14 cellular contexts compared by ENCODE assay signal in the genomic region with DNA sequence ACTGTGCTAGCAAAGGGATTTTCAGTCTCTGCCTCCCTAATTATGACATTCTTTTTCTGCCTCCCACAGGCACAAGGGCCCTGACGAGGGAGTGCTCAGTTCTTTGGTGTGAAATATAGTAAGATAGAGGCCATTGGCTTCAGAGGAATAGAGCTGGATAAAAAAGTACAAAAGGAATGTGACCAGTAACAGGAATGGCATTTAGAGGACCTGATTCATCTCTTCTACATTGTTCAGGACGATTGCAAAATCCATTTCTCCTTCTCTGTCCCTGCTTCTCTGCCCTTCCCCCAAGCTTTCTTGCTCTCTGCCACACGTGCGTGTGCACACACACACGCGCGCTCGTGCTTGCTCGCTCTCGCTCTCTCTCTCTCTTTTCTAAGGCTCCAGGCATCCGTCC.
A peak's percentile ranks its signal among the peaks of the same experiment; 100 is the strongest.
DNase-seq lines count a peak whose midpoint lies in the region; ATAC-seq, FAIRE-seq and TF ChIP-seq lines count a peak whose summit lies in the region.
"Had no signal": no experiment of that assay in that cellular context is flagged by ENCODE, and none has a peak within 500 bp of the region (broad histone marks: within the 10 kb centered on the region; RNA-seq: fewer than 3 reads in every experiment).

No MANE protein-coding gene starts in this region.

- no peaks in the 10 kb centered on the region for H3K27me3 Mint-ChIP-seq in activated CD8-positive, alpha-beta memory T cell treated with anti-CD3 and anti-CD28 coated beads, Interleukin-2, amount 10 ng/mL, durations not matched to agents 7 days and 5 days
- H3K27me3 Mint-ChIP-seq: IgD-negative memory B cell had no signal

- H3K4me3 ChIP-seq in fibroblast of pulmonary artery (replicated peaks; ENCODE audit: low read depth, low read length) (no peak overlapping the region), skeletal muscle satellite cell (ENCODE audit: low read length) (no peak overlapping the region), HAP-1 (no peak overlapping the region), kidney (ENCODE audit: low read length in 2 of 2) (no peak overlapping the region)
- H3K4me3 ChIP-seq: pancreas had no signal

- H3K36me3 Mint-ChIP-seq in activated CD8-positive, alpha-beta memory T cell treated with anti-CD3 and anti-CD28 coated beads, Interleukin-2, amount 10 ng/mL, durations not matched to agents 7 days and 5 days: peaks cover 5% of the 10 kb centered on the region

- no peaks in the 10 kb centered on the region for H3K9me3 ChIP-seq in skeletal muscle satellite cell (replicated peaks; ENCODE audit: low read length)
- H3K9me3 ChIP-seq in HAP-1: no peaks in the 10 kb centered on the region
- no peaks in the 10 kb centered on the region for H3K9me3 ChIP-seq in kidney (ENCODE audit: control insufficient read depth in 1 of 2, low read length in 2 of 2)
- H3K9me3 ChIP-seq: pancreas had no signal

- H3K27ac Mint-ChIP-seq in activated CD8-positive, alpha-beta memory T cell treated with anti-CD3 and anti-CD28 coated beads, Interleukin-2, amount 10 ng/mL, durations not matched to agents 7 days and 5 days: no peak overlapping the region
- H3K27ac Mint-ChIP-seq: IgD-negative memory B cell had no signal

- in situ Hi-C loops in HAP-1 (cut with MboI; ENCODE audit: low sequenced_read_pairs): no loop called here

- no peak for ATAC-seq in activated CD8-positive, alpha-beta memory T cell treated with anti-CD3 and anti-CD28 coated beads, Interleukin-2, amount 10 ng/mL, durations not matched to agents 7 days and 5 days
- ATAC-seq in GM21360 (IDR thresholded peaks at IDR 0.05; ENCODE audit: unreplicated experiment): no peak

- no peaks in the 10 kb centered on the region for H3K27me3 ChIP-seq in skeletal muscle satellite cell (ENCODE audit: control insufficient read depth, insufficient read depth, low read length)
- no peaks in the 10 kb centered on the region for H3K27me3 ChIP-seq in HAP-1 (ENCODE audit: low read depth)
- H3K27me3 ChIP-seq: pancreas had no signal

- no peak for TF ChIP-seq CTCF in fibroblast of pulmonary artery (IDR thresholded peaks at IDR 0.05; ENCODE audit: low read length, missing control alignments)
- TF ChIP-seq CTCF in kidney (IDR thresholded peaks at IDR 0.05; ENCODE audit: borderline replicate concordance, extremely low read depth, insufficient read depth): no peak

- intact Hi-C loops in kidney (cut with DNase I): no loop called here

- H3K9me3 Mint-ChIP-seq in activated CD8-positive, alpha-beta memory T cell treated with anti-CD3 and anti-CD28 coated beads, Interleukin-2, amount 10 ng/mL, durations not matched to agents 7 days and 5 days (ENCODE audit: low read depth): no peaks in the 10 kb centered on the region

- peak; percentile 47 for DNase-seq in H54 (ENCODE audit: insufficient read length, low spot score)
- peak; percentile 73 to 90 for DNase-seq in SW 1271 (lab: John Stamatoyannopoulos, UW)
- peak; percentile 97 for DNase-seq in fibroblast of pulmonary artery (ENCODE audit: low read depth)
- DNase-seq in HAP-1 (ENCODE audit: low spot score in 2 of 2): no peak
- no peak for DNase-seq in kidney
- DNase-seq in activated CD8-positive, alpha-beta memory T cell treated with anti-CD3 and anti-CD28 coated beads, Interleukin-2, amount 10 ng/mL, durations not matched to agents 7 days and 5 days: no peak
- DNase-seq: activated T-cell treated with anti-CD3 and anti-CD28 coated beads, Interleukin-2, amount 50 U/mL, for 48 hours; pancreas; T1000 had no signal

- CTCF ChIA-PET in activated CD8-positive, alpha-beta memory T cell treated with anti-CD3 and anti-CD28 coated beads, Interleukin-2, amount 10 ng/mL, durations not matched to agents 7 days and 5 days (lab: Charles Lee): no interaction called here

- H3K4me2 ChIP-seq in skeletal muscle satellite cell (ENCODE audit: low read length): peak overlapping the region; percentile 61

- H3K4me1 ChIP-seq in skeletal muscle satellite cell (ENCODE audit: control insufficient read depth, insufficient read depth, low read length): peaks cover 11% of the 10 kb centered on the region
- H3K4me1 ChIP-seq in HAP-1: no peaks in the 10 kb centered on the region
- H3K4me1 ChIP-seq in kidney (ENCODE audit: control insufficient read depth in 1 of 2, insufficient read depth in 1 of 2, low read depth in 1 of 2, low read length in 2 of 2): no peaks in the 10 kb centered on the region
- H3K4me1 ChIP-seq: pancreas had no signal

- H3K27ac ChIP-seq in kidney (ENCODE audit: low read depth in 2 of 2, low read length in 2 of 2): no peak overlapping the region
- H3K27ac ChIP-seq: pancreas had no signal

- no peak for FAIRE-seq in H54 (lab: Jason Lieb, UNC)
- FAIRE-seq in kidney (lab: Jason Lieb, UNC): no peak
- FAIRE-seq: G401.6, GM19239, pancreas had no signal

- H3K9ac ChIP-seq in skeletal muscle satellite cell (ENCODE audit: low read depth, low read length) (peak overlapping the region; percentile 72), kidney (ENCODE audit: low read length in 2 of 2) (no peak overlapping the region)

- no peaks in the 10 kb centered on the region for H3K36me3 ChIP-seq in skeletal muscle satellite cell (ENCODE audit: insufficient read depth, low read length)
- H3K36me3 ChIP-seq in HAP-1 (replicated peaks): no peaks in the 10 kb centered on the region
- no peaks in the 10 kb centered on the region for H3K36me3 ChIP-seq in kidney (ENCODE audit: control insufficient read depth in 1 of 2, insufficient read depth in 2 of 2, low read length in 2 of 2)
- H3K36me3 ChIP-seq: pancreas had no signal

- TF ChIP-seq POLR2A in H54 (IDR thresholded peaks at IDR 0.05; ENCODE audit: low read depth, low read length): no peak

- no peaks in the 10 kb centered on the region for H3K4me1 Mint-ChIP-seq in activated CD8-positive, alpha-beta memory T cell treated with anti-CD3 and anti-CD28 coated beads, Interleukin-2, amount 10 ng/mL, durations not matched to agents 7 days and 5 days

- no peak overlapping the region for H3K4me3 Mint-ChIP-seq in activated CD8-positive, alpha-beta memory T cell treated with anti-CD3 and anti-CD28 coated beads, Interleukin-2, amount 10 ng/mL, durations not matched to agents 7 days and 5 days
- H3K4me3 Mint-ChIP-seq: IgD-negative memory B cell had no signal

Comparison
In these comparisons a context has a peak if more than half of its experiments do, and no peak if none do; other contexts are left out.
1. DNase-seq: peak in H54 (single experiment), SW 1271 (2 of 2) and fibroblast of pulmonary artery (single experiment); none in HAP-1 (0 of 2), kidney (single experiment) and activated CD8-positive, alpha-beta memory T cell treated with anti-CD3 and anti-CD28 coated beads, Interleukin-2, amount 10 ng/mL, durations not matched to agents 7 days and 5 days (single experiment).